Comparison of ENCODE assay signal across 24 cellular contexts in the genomic region with DNA sequence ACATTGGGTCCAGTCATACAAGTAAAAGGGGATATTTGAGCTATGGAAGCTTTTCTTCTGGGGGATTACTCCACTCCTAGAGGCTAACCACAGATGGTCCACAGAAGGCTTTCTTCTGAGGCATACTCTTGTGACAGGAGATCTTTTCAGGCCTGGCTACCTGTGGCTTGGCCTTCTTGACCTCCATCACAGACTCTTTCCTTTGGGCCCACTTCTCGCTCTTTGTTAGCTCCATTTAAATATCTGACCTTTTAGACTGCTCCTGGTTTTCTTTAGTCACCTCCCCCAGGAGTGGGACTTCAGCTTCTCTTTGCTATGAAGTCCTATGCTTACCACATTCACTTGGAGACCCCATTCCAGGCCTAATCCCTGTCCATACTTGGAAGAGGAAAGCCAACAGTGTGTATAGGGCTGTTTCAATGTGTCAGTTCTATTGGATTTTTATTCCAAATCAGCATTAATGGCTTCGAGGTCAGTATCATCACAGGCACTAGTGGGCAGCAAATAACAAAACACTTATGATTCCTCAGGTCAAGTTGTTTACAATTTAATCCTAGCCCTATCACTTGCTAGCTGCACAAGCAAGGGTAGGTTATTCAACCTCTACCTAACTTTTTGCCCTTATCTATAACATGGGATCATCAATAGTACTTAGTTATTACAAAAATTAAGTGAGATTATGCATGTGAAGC. TPM values are rescaled to one million over a fixed set of nuclear protein-coding genes. Genes with fewer than 3 reads are reported as not detected.
DNase-seq lines count a peak whose midpoint lies in the region; ATAC-seq, FAIRE-seq and TF ChIP-seq lines count a peak whose summit lies in the region.
"Had no signal": no experiment of that assay in that cellular context is flagged by ENCODE, and none has a peak within 500 bp of the region (broad histone marks: within the 10 kb centered on the region; RNA-seq: fewer than 3 reads in every experiment).

No MANE protein-coding gene starts in this region.

- no peak overlapping the region for H2BK5ac ChIP-seq in neuronal stem cell (ENCODE audit: low read length)

- H2AFZ ChIP-seq in HCT116 (ENCODE audit: low read depth, low read length, poor library complexity, severe bottlenecking) (no peak overlapping the region), neuronal stem cell (ENCODE audit: low read length) (no peak overlapping the region)

- H4K8ac ChIP-seq in neuronal stem cell (ENCODE audit: low read depth, low read length), result no peak overlapping the region

- H3K36me3 ChIP-seq in HCT116 (ENCODE audit: control insufficient read depth in 1 of 2, insufficient read depth in 2 of 2, low read length in 2 of 2), result no peaks in the 10 kb centered on the region
- H3K36me3 ChIP-seq in RWPE2 (ENCODE audit: low read depth), result no peaks in the 10 kb centered on the region
- H3K36me3 ChIP-seq in neuronal stem cell (replicated peaks in 1 of 2; ENCODE audit: control insufficient read depth in 2 of 2, insufficient read depth in 2 of 2, low read length in 2 of 2), result no peaks in the 10 kb centered on the region
- H3K36me3 ChIP-seq: esophagus squamous epithelium, heart right ventricle, vagina, WERI-Rb-1 had no signal

- H2BK15ac ChIP-seq in neuronal stem cell (ENCODE audit: low read length), result no peak overlapping the region

- no peak overlapping the region for H2BK120ac ChIP-seq in neuronal stem cell (ENCODE audit: low read depth, low read length)

- intact Hi-C loops in HCT116 (cut with micrococcal nuclease), result no loop called here

- no peaks in the 10 kb centered on the region for H3K79me2 ChIP-seq in HCT116 (ENCODE audit: insufficient read depth, low read length)

- H3K27ac ChIP-seq in HCT116 (ENCODE audit: low read depth, low read length), result no peak overlapping the region
- no peak overlapping the region for H3K27ac ChIP-seq in RWPE2 (ENCODE audit: poor library complexity, severe bottlenecking)
- peak overlapping the region; percentile 51 for H3K27ac ChIP-seq in neuronal stem cell (replicated peaks; ENCODE audit: low read length)
- H3K27ac ChIP-seq: esophagus squamous epithelium, heart right ventricle, SK-N-MC, vagina, WERI-Rb-1 had no signal

- DNase-seq in HCT116 (ENCODE audit: low read depth, low spot score) (no peak), RWPE2 (ENCODE audit: low spot score) (no peak), fibroblast of peridontal ligament (ENCODE audit: extremely low read depth) (peak; percentile 8), neuronal stem cell (ENCODE audit: low spot score) (no peak), frontal cortex (ENCODE audit: low spot score in 2 of 2) (no peak)
- DNase-seq: activated naive CD8-positive, alpha-beta T cell treated with anti-CD3 and anti-CD28 coated beads, Interleukin-2, amount 10 ng/mL, durations not matched to agents 7 days and 5 days; CD4-positive, alpha-beta memory T cell; effector memory CD8-positive, alpha-beta T cell; esophagus squamous epithelium; GF-D8; heart right ventricle; Kasumi-1; mucosa of descending colon; NCI-H1092 treated with DMSO at 0.1 percent for 48 hours; NCI-H2029; NCI-H226; NCI-H82; WERI-Rb-1 had no signal

- H3K4me3 ChIP-seq in HCT116 (replicated peaks in 1 of 2; ENCODE audit: low read depth in 1 of 2, low read length in 2 of 2) (no peak overlapping the region), RWPE2 (ENCODE audit: severe bottlenecking) (no peak overlapping the region), neuronal stem cell (ENCODE audit: low read length in 2 of 2) (no peak overlapping the region)
- H3K4me3 ChIP-seq: esophagus squamous epithelium, heart right ventricle, mucosa of descending colon, SK-N-MC, vagina had no signal

- no peaks in the 10 kb centered on the region for H4K20me1 ChIP-seq in HCT116 (ENCODE audit: insufficient read depth)

- TF ChIP-seq CTCF in HCT116 (IDR thresholded peaks at IDR 0.05 in 2 of 3, conservative IDR thresholded peaks at IDR 0.05 in 1 of 3; ENCODE audit: borderline replicate concordance in 1 of 3, insufficient read depth in 1 of 3, low read depth in 2 of 3, low read length in 2 of 3), result peak in 1 of 3 experiments; percentile 21; a peak in 1 of 6 replicates
- TF ChIP-seq CTCF in RWPE2 (IDR thresholded peaks at IDR 0.05; ENCODE audit: poor library complexity, severe bottlenecking), result peak; percentile 29

- H3K79me1 ChIP-seq in neuronal stem cell (ENCODE audit: low read depth, low read length), result peaks cover 2% of the 10 kb centered on the region

- CTCF ChIA-PET in HCT116 (lab: Charles Lee), result interaction anchor here (0.7 to 1.1 kb wide), 2 partner anchors 10 to 62 kb away, joined by 3 read pairs; no protein-coding TSS in a partner anchor

- RAD21 ChIA-PET in HCT116 (lab: Charles Lee; ENCODE audit: low non-redundant PET in 1 of 2, low total read pairs in 2 of 2, uncharacterized antibody in 2 of 2, unreplicated experiment in 2 of 2), result no interaction called here

- no peak overlapping the region for H3K18ac ChIP-seq in neuronal stem cell (ENCODE audit: low read length)

- no peaks in the 10 kb centered on the region for H3K9me3 ChIP-seq in HCT116 (ENCODE audit: control insufficient read depth in 1 of 2, insufficient read depth in 1 of 2, low read depth in 1 of 2, low read length in 2 of 2)
- no peaks in the 10 kb centered on the region for H3K9me3 ChIP-seq in RWPE2 (ENCODE audit: severe bottlenecking)
- H3K9me3 ChIP-seq in neuronal stem cell (replicated peaks in 1 of 2; ENCODE audit: control insufficient read depth in 2 of 2, insufficient read depth in 1 of 2, low read depth in 1 of 2, low read length in 2 of 2), result no peaks in the 10 kb centered on the region
- H3K9me3 ChIP-seq: esophagus squamous epithelium, heart right ventricle, mucosa of descending colon, vagina had no signal

- no peak overlapping the region for H2BK12ac ChIP-seq in neuronal stem cell (ENCODE audit: low read length)

- peak; percentile 24; the same call in 1 of the 2 replicates for TF ChIP-seq RAD21 in HCT116 (IDR thresholded peaks at IDR 0.05; ENCODE audit: low read depth)

- no peak overlapping the region for H2AK5ac ChIP-seq in neuronal stem cell (ENCODE audit: low read depth, low read length)

- H3K9ac ChIP-seq in HCT116 (ENCODE audit: low read length) (no peak overlapping the region), neuronal stem cell (ENCODE audit: low read depth, low read length, poor library complexity) (no peak overlapping the region)

- ATAC-seq in HCT116, result no peak
- no peak for ATAC-seq in RWPE2 (ENCODE audit: low read depth)
- ATAC-seq in HG02623 (IDR thresholded peaks at IDR 0.05; ENCODE audit: unreplicated experiment), result no peak
- no peak for ATAC-seq in GM18498 (IDR thresholded peaks at IDR 0.05; ENCODE audit: unreplicated experiment)
- ATAC-seq: effector memory CD8-positive, alpha-beta T cell; heart right ventricle; mucosa of descending colon; Panc1; stimulated activated effector memory CD8-positive, alpha-beta T cell treated with anti-CD3 and anti-CD28 coated beads, Interleukin-12 subunit alpha, Interleukin-12 subunit beta, amount 100 ng/mL, for 72 hours had no signal

- no peak overlapping the region for H3K14ac ChIP-seq in neuronal stem cell (ENCODE audit: low read length)

- H3K23ac ChIP-seq in neuronal stem cell (ENCODE audit: low read depth, low read length, poor library complexity), result no peak overlapping the region

- H3K4ac ChIP-seq in neuronal stem cell (ENCODE audit: low read length), result no peak overlapping the region

- H4K91ac ChIP-seq in neuronal stem cell (ENCODE audit: low read depth, low read length, poor library complexity), result no peak overlapping the region

- no peak for TF ChIP-seq POLR2A in HCT116 (IDR thresholded peaks at IDR 0.05; ENCODE audit: borderline replicate concordance, extremely low read depth, insufficient read depth, insufficient read length)

- no CpG with 5 or more reads among the region's 2 CpGs for WGBS in neuronal stem cell (ENCODE audit: extremely low coverage in 2 of 2, insufficient read length in 2 of 2, insufficient replicate concordance in 1 of 2), 2 donors

- POLR2A ChIA-PET in HCT116 (lab: Charles Lee), result no interaction called here

- H3K27me3 ChIP-seq in HCT116 (ENCODE audit: insufficient read depth, low read length) (no peaks in the 10 kb centered on the region), RWPE2 (ENCODE audit: insufficient read depth, poor library complexity, severe bottlenecking) (no peaks in the 10 kb centered on the region), neuronal stem cell (ENCODE audit: control insufficient read depth in 3 of 3, insufficient read depth in 3 of 3, low read depth in 1 of 3, low read length in 3 of 3) (no peaks in the 10 kb centered on the region)
- H3K27me3 ChIP-seq: esophagus squamous epithelium, vagina had no signal

- H3K4me2 ChIP-seq in HCT116 (ENCODE audit: low read length), result no peak overlapping the region
- H3K4me2 ChIP-seq in neuronal stem cell (ENCODE audit: insufficient read depth, low read length, poor library complexity, severe bottlenecking), result no peak overlapping the region

- H3K4me1 ChIP-seq in HCT116 (ENCODE audit: control insufficient read depth in 1 of 2, insufficient read depth in 2 of 2, low read length in 2 of 2) (no peaks in the 10 kb centered on the region), RWPE2 (ENCODE audit: insufficient read depth, poor library complexity, severe bottlenecking) (no peaks in the 10 kb centered on the region), neuronal stem cell (ENCODE audit: control insufficient read depth in 2 of 2, insufficient read depth in 1 of 2, low read depth in 1 of 2, low read length in 2 of 2) (peaks cover 0 to 2% of the 10 kb centered on the region in 2 donors)
- H3K4me1 ChIP-seq: esophagus squamous epithelium, heart right ventricle, vagina had no signal

- BruUV-seq in HCT116 (replicated peaks; lab: Mats Ljungman, UMichigan), result no TSS peak

- FAIRE-seq in frontal cortex (lab: Jason Lieb, UNC), result no peak

- H3K9me2 ChIP-seq in HCT116 (ENCODE audit: insufficient read depth), result no peaks in the 10 kb centered on the region

TF ChIP-seq in HCT116, 20 proteins besides CTCF, POLR2A, EP300 and RAD21 (continues in another document):
- no peak for TF ChIP-seq EZH2phosphoT487 (IDR thresholded peaks at IDR 0.05; ENCODE audit: borderline replicate concordance)
- TF ChIP-seq POLR2AphosphoS5 (IDR thresholded peaks at IDR 0.05; ENCODE audit: low read depth, low read length), result no peak
- TF ChIP-seq, protein P1, sequence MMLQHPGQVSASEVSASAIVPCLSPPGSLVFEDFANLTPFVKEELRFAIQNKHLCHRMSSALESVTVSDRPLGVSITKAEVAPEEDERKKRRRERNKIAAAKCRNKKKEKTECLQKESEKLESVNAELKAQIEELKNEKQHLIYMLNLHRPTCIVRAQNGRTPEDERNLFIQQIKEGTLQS (IDR thresholded peaks at IDR 0.05), result no peak
- TF ChIP-seq, protein P2, sequence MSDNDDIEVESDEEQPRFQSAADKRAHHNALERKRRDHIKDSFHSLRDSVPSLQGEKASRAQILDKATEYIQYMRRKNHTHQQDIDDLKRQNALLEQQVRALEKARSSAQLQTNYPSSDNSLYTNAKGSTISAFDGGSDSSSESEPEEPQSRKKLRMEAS (IDR thresholded peaks at IDR 0.05), result no peak
- no peak for TF ChIP-seq ZNF274 (IDR thresholded peaks at IDR 0.05; ENCODE audit: low read depth, low read length)
- no peak for TF ChIP-seq FOSL1 (IDR thresholded peaks at IDR 0.05; ENCODE audit: low read depth)
- TF ChIP-seq TCF7L2 (IDR thresholded peaks at IDR 0.05; ENCODE audit: borderline replicate concordance, extremely low read depth, insufficient read depth, insufficient read length), result no peak

RNA-seq across cellular contexts. Expression of a gene that starts 26.3 kb away (rescaled TPM):
- total RNA-seq in HCT116 (2021; ENCODE audit: unreplicated experiment) (0.98 TPM), frontal cortex (3.3 TPM)
- polyA plus RNA-seq in HCT116 (2012), result 0.44 and 0.49 TPM in 2 replicates
- 308 TPM for polyA plus RNA-seq in neuronal stem cell (2013, experiment 1 of 2)
- polyA plus RNA-seq in neuronal stem cell (2013, experiment 2 of 2), result 313 TPM
